In the genomic region with DNA sequence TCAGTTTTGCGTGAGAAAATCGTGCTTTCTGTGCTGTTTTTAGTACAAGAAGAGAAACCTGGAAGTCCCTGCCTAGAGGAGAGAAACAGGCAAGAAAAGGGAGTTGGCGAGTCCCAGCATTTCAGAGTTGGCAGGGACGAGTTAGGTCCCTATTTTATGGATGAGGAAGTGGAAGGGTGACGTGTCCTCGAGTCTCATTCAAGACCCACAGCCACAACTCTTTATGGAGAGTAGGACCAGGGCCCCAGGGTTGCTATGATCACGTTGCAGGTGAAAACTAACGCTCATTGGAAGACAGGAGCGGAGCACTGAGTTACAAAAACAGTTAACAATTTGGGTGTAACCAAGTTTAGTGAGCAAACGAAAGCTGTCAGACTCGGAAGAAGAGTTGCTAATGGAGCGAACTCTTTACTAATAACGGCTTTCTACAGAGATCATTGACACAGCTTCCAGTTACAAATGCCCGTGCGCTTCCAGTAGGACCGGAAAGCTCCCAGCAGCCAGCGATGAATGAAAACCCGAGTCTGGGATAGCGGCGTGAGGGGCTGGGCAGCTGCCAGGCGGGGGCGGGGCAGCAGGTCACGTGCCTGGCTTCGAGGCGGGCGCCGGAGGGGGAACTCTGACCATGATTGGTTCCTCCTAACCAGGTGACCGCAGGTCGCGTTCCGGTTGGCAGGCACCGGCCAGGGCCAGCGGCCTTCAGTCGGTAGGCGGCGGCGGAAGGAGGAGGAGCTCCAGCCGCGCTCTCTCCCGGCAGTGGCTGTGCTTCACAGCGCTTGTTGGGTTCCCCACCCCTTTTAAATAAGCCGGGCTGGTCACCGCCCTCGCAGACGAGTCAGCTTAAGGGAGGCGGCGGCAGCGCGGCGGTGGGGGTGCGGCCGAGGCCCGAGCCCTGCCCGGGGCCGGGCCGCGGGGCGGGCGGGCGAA, we compare ENCODE assay signal across 1 cellular context.
TF ChIP-seq lines count a peak whose summit lies in the region.

A gene (plus strand): TSS at position 827 of the 927 bp plus-strand sequence. CDS start 257 bp downstream, outside the sequence.

TF ChIP-seq in HepG2, 621 proteins besides CTCF, POLR2A, EP300 and RAD21 (continued from another document and continues in another):
- TF ChIP-seq, protein P1, sequence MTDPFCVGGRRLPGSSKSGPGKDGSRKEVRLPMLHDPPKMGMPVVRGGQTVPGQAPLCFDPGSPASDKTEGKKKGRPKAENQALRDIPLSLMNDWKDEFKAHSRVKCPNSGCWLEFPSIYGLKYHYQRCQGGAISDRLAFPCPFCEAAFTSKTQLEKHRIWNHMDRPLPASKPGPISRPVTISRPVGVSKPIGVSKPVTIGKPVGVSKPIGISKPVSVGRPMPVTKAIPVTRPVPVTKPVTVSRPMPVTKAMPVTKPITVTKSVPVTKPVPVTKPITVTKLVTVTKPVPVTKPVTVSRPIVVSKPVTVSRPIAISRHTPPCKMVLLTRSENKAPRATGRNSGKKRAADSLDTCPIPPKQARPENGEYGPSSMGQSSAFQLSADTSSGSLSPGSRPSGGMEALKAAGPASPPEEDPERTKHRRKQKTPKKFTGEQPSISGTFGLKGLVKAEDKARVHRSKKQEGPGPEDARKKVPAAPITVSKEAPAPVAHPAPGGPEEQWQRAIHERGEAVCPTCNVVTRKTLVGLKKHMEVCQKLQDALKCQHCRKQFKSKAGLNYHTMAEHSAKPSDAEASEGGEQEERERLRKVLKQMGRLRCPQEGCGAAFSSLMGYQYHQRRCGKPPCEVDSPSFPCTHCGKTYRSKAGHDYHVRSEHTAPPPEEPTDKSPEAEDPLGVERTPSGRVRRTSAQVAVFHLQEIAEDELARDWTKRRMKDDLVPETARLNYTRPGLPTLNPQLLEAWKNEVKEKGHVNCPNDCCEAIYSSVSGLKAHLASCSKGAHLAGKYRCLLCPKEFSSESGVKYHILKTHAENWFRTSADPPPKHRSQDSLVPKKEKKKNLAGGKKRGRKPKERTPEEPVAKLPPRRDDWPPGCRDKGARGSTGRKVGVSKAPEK (CRISPR knock-in tag; IDR thresholded peaks at IDR 0.05; ENCODE audit: borderline replicate concordance), result peak; percentile 55; the same call in 1 of the 2 replicates
- TF ChIP-seq, protein P2, sequence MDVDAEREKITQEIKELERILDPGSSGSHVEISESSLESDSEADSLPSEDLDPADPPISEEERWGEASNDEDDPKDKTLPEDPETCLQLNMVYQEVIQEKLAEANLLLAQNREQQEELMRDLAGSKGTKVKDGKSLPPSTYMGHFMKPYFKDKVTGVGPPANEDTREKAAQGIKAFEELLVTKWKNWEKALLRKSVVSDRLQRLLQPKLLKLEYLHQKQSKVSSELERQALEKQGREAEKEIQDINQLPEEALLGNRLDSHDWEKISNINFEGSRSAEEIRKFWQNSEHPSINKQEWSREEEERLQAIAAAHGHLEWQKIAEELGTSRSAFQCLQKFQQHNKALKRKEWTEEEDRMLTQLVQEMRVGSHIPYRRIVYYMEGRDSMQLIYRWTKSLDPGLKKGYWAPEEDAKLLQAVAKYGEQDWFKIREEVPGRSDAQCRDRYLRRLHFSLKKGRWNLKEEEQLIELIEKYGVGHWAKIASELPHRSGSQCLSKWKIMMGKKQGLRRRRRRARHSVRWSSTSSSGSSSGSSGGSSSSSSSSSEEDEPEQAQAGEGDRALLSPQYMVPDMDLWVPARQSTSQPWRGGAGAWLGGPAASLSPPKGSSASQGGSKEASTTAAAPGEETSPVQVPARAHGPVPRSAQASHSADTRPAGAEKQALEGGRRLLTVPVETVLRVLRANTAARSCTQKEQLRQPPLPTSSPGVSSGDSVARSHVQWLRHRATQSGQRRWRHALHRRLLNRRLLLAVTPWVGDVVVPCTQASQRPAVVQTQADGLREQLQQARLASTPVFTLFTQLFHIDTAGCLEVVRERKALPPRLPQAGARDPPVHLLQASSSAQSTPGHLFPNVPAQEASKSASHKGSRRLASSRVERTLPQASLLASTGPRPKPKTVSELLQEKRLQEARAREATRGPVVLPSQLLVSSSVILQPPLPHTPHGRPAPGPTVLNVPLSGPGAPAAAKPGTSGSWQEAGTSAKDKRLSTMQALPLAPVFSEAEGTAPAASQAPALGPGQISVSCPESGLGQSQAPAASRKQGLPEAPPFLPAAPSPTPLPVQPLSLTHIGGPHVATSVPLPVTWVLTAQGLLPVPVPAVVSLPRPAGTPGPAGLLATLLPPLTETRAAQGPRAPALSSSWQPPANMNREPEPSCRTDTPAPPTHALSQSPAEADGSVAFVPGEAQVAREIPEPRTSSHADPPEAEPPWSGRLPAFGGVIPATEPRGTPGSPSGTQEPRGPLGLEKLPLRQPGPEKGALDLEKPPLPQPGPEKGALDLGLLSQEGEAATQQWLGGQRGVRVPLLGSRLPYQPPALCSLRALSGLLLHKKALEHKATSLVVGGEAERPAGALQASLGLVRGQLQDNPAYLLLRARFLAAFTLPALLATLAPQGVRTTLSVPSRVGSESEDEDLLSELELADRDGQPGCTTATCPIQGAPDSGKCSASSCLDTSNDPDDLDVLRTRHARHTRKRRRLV (CRISPR knock-in tag; IDR thresholded peaks at IDR 0.05), result peak; percentile 42; the same call in 1 of the 2 replicates
- TF ChIP-seq NFIC (IDR thresholded peaks at IDR 0.05; ENCODE audit: low read length), result peak; percentile 52
- peak; percentile 49 for TF ChIP-seq TAF15 (IDR thresholded peaks at IDR 0.05; ENCODE audit: low read depth, low read length, poor library complexity, severe bottlenecking)
- 0 out of 2 replicates have a peak, but pooled peaks have one; percentile 41 for TF ChIP-seq ZNF317 (CRISPR knock-in tag; IDR thresholded peaks at IDR 0.05)
- peak; percentile 17; the same call in 1 of the 2 replicates for TF ChIP-seq SALL2 (CRISPR knock-in tag; IDR thresholded peaks at IDR 0.05)
- TF ChIP-seq, protein P3, sequence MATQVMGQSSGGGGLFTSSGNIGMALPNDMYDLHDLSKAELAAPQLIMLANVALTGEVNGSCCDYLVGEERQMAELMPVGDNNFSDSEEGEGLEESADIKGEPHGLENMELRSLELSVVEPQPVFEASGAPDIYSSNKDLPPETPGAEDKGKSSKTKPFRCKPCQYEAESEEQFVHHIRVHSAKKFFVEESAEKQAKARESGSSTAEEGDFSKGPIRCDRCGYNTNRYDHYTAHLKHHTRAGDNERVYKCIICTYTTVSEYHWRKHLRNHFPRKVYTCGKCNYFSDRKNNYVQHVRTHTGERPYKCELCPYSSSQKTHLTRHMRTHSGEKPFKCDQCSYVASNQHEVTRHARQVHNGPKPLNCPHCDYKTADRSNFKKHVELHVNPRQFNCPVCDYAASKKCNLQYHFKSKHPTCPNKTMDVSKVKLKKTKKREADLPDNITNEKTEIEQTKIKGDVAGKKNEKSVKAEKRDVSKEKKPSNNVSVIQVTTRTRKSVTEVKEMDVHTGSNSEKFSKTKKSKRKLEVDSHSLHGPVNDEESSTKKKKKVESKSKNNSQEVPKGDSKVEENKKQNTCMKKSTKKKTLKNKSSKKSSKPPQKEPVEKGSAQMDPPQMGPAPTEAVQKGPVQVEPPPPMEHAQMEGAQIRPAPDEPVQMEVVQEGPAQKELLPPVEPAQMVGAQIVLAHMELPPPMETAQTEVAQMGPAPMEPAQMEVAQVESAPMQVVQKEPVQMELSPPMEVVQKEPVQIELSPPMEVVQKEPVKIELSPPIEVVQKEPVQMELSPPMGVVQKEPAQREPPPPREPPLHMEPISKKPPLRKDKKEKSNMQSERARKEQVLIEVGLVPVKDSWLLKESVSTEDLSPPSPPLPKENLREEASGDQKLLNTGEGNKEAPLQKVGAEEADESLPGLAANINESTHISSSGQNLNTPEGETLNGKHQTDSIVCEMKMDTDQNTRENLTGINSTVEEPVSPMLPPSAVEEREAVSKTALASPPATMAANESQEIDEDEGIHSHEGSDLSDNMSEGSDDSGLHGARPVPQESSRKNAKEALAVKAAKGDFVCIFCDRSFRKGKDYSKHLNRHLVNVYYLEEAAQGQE (IDR thresholded peaks at IDR 0.05; ENCODE audit: borderline replicate concordance in 1 of 2, low read depth in 1 of 2, low read length in 2 of 2), result no peak; a peak in 1 of 4 replicates
- TF ChIP-seq ZNF468 (CRISPR knock-in tag; IDR thresholded peaks at IDR 0.05), result no peak
- TF ChIP-seq BCL6 (CRISPR knock-in tag; IDR thresholded peaks at IDR 0.05), result no peak; the same call in 1 of the 2 replicates
- peak; percentile 69 for TF ChIP-seq YEATS4 (CRISPR knock-in tag; IDR thresholded peaks at IDR 0.05; ENCODE audit: borderline replicate concordance)
- 0 out of 2 replicates have a peak, but pooled peaks have one; percentile 50 for TF ChIP-seq ZNF510 (CRISPR knock-in tag; IDR thresholded peaks at IDR 0.05; ENCODE audit: low read depth)
- TF ChIP-seq, protein P4, sequence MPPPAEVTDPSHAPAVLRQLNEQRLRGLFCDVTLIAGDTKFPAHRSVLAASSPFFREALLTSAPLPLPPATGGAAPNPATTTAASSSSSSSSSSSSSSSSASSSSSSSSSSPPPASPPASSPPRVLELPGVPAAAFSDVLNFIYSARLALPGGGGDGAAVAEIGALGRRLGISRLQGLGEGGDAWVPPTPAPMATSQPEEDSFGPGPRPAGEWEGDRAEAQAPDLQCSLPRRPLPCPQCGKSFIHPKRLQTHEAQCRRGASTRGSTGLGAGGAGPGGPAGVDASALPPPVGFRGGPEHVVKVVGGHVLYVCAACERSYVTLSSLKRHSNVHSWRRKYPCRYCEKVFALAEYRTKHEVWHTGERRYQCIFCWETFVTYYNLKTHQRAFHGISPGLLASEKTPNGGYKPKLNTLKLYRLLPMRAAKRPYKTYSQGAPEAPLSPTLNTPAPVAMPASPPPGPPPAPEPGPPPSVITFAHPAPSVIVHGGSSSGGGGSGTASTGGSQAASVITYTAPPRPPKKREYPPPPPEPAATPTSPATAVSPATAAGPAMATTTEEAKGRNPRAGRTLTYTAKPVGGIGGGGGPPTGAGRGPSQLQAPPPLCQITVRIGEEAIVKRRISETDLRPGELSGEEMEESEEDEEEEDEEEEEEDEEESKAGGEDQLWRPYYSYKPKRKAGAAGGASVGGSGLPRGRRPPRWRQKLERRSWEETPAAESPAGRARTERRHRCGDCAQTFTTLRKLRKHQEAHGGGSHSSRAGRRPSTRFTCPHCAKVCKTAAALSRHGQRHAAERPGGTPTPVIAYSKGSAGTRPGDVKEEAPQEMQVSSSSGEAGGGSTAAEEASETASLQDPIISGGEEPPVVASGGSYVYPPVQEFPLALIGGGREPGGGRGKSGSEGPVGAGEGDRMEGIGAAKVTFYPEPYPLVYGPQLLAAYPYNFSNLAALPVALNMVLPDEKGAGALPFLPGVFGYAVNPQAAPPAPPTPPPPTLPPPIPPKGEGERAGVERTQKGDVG (CRISPR knock-in tag; IDR thresholded peaks at IDR 0.05; ENCODE audit: borderline replicate concordance), result 0 out of 2 replicates have a peak, but pooled peaks have one; percentile 21
- peak; percentile 68 for TF ChIP-seq HNRNPLL (IDR thresholded peaks at IDR 0.05; ENCODE audit: low read depth, low read length, poor library complexity, severe bottlenecking)
- no peak for TF ChIP-seq SRSF9 (IDR thresholded peaks at IDR 0.05; ENCODE audit: borderline replicate concordance, insufficient read depth, low read depth, low read length, poor library complexity, severe bottlenecking)
- TF ChIP-seq ZNF777 (CRISPR knock-in tag; IDR thresholded peaks at IDR 0.05), result no peak
- TF ChIP-seq REL (CRISPR knock-in tag; conservative IDR thresholded peaks at IDR 0.05), result 0 out of 2 replicates have a peak, but pooled peaks have one; percentile 9
- peak; percentile 77; the same call in 1 of the 2 replicates for TF ChIP-seq SNAI1 (CRISPR knock-in tag; IDR thresholded peaks at IDR 0.05; ENCODE audit: borderline replicate concordance)
- peak; percentile 87 for TF ChIP-seq RBFOX2 (IDR thresholded peaks at IDR 0.05; ENCODE audit: low read depth, low read length)
- TF ChIP-seq REPIN1 (CRISPR knock-in tag; IDR thresholded peaks at IDR 0.05; ENCODE audit: borderline replicate concordance, low read depth), result 0 out of 2 replicates have a peak, but pooled peaks have one; percentile 35
- TF ChIP-seq, protein P5, sequence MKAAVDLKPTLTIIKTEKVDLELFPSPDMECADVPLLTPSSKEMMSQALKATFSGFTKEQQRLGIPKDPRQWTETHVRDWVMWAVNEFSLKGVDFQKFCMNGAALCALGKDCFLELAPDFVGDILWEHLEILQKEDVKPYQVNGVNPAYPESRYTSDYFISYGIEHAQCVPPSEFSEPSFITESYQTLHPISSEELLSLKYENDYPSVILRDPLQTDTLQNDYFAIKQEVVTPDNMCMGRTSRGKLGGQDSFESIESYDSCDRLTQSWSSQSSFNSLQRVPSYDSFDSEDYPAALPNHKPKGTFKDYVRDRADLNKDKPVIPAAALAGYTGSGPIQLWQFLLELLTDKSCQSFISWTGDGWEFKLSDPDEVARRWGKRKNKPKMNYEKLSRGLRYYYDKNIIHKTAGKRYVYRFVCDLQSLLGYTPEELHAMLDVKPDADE (CRISPR knock-in tag; IDR thresholded peaks at IDR 0.05), result no peak
- TF ChIP-seq NCOR1 (IDR thresholded peaks at IDR 0.05; ENCODE audit: borderline replicate concordance, low read length), result peak; percentile 73; the same call in 1 of the 2 replicates
- peak; percentile 87 for TF ChIP-seq ZNF350 (CRISPR knock-in tag; IDR thresholded peaks at IDR 0.05; ENCODE audit: borderline replicate concordance, low read depth)
- no peak for TF ChIP-seq TEAD2 (CRISPR knock-in tag; IDR thresholded peaks at IDR 0.05)
- TF ChIP-seq NFYB (CRISPR knock-in tag; IDR thresholded peaks at IDR 0.05), result peak; percentile 90
- TF ChIP-seq ELF3 (CRISPR knock-in tag; IDR thresholded peaks at IDR 0.05), result peak; percentile 82
- TF ChIP-seq, protein P6, sequence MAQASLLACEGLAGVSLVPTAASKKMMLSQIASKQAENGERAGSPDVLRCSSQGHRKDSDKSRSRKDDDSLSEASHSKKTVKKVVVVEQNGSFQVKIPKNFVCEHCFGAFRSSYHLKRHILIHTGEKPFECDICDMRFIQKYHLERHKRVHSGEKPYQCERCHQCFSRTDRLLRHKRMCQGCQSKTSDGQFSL (CRISPR knock-in tag; IDR thresholded peaks at IDR 0.05), result peak; percentile 84; the same call in 1 of the 2 replicates
- TF ChIP-seq SMAD3 (CRISPR knock-in tag; IDR thresholded peaks at IDR 0.05), result no peak; the same call in 1 of the 2 replicates
- TF ChIP-seq, protein P7, sequence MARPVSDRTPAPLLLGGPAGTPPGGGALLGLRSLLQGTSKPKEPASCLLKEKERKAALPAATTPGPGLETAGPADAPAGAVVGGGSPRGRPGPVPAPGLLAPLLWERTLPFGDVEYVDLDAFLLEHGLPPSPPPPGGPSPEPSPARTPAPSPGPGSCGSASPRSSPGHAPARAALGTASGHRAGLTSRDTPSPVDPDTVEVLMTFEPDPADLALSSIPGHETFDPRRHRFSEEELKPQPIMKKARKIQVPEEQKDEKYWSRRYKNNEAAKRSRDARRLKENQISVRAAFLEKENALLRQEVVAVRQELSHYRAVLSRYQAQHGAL (CRISPR knock-in tag; IDR thresholded peaks at IDR 0.05; ENCODE audit: not compliant biosample characterization), result no peak
- no peak for TF ChIP-seq FOXM1 (CRISPR knock-in tag; IDR thresholded peaks at IDR 0.05)
- TF ChIP-seq MZF1 (CRISPR knock-in tag; IDR thresholded peaks at IDR 0.05; ENCODE audit: borderline replicate concordance), result no peak
- no peak for TF ChIP-seq PTBP1 (IDR thresholded peaks at IDR 0.05; ENCODE audit: low read depth, low read length, poor library complexity, severe bottlenecking)
- TF ChIP-seq NFRKB (IDR thresholded peaks at IDR 0.05), result no peak
- TF ChIP-seq SMYD3 (CRISPR knock-in tag; IDR thresholded peaks at IDR 0.05), result peak; percentile 73; the same call in 1 of the 2 replicates
- peak; percentile 71 for TF ChIP-seq KLF9 (CRISPR knock-in tag; IDR thresholded peaks at IDR 0.05; ENCODE audit: low read depth)
